In genomic region chr7:140983802-140984201, GRCh38 we compare ENCODE assay signal across 13 cellular contexts. TPM values are rescaled to one million over a fixed set of nuclear protein-coding genes. Genes with fewer than 3 reads are reported as not detected.
DNase-seq lines count a peak whose midpoint lies in the region; ATAC-seq, FAIRE-seq and TF ChIP-seq lines count a peak whose summit lies in the region.
"Had no signal": no experiment of that assay in that cellular context is flagged by ENCODE, and none has a peak within 500 bp of the region (broad histone marks: within the 10 kb centered on the region; RNA-seq: fewer than 3 reads in every experiment).

No MANE protein-coding gene starts in this region.

- no peaks in the 10 kb centered on the region for H3K27me3 ChIP-seq in iPS DF 6.9 (ENCODE audit: control insufficient read depth, insufficient read depth, low read length)

- FAIRE-seq in D721Med (lab: Jason Lieb, UNC) = no peak
- FAIRE-seq: endometrium had no signal

- DNase-seq in D721Med (ENCODE audit: insufficient read length, low spot score) = no peak
- peak; percentile 5 for DNase-seq in HT1080 (ENCODE audit: low read depth)
- peak; percentile 15 for DNase-seq in RPMI7951 (ENCODE audit: low read depth)
- DNase-seq in iPS DF 6.9 (ENCODE audit: low read depth, low spot score) = peak; percentile 18
- no peak for DNase-seq in NCI-H2107 (lab: John Stamatoyannopoulos, UW)
- DNase-seq: activated naive CD4-positive, alpha-beta T cell; DMS153; left colon; sigmoid colon had no signal

- TF ChIP-seq CTCF in D721Med (IDR thresholded peaks at IDR 0.05; ENCODE audit: insufficient read depth, missing control alignments) = peak; percentile 46

- H3K4me1 ChIP-seq in iPS DF 6.9 (ENCODE audit: control insufficient read depth, insufficient read depth, low read length) = no peaks in the 10 kb centered on the region
- H3K4me1 ChIP-seq: sigmoid colon had no signal

- H3K4me3 ChIP-seq in iPS DF 6.9 (ENCODE audit: low read length) = no peak overlapping the region
- H3K4me3 ChIP-seq: sigmoid colon had no signal

- H3K27ac ChIP-seq in iPS DF 6.9 (ENCODE audit: low read length) = no peak overlapping the region
- H3K27ac ChIP-seq: sigmoid colon had no signal

- WGBS in iPS DF 6.9 (ENCODE audit: insufficient coverage, insufficient read length) = no CpG with 5 or more reads among the region's 4 CpGs

- ATAC-seq in GM18867 (IDR thresholded peaks at IDR 0.05; ENCODE audit: unreplicated experiment) (no peak), HG03469 (IDR thresholded peaks at IDR 0.05; ENCODE audit: unreplicated experiment) (no peak), GM18520 (IDR thresholded peaks at IDR 0.05; ENCODE audit: unreplicated experiment) (no peak)
- ATAC-seq: left colon had no signal

- H3K36me3 ChIP-seq in iPS DF 6.9 (ENCODE audit: control insufficient read depth, insufficient read depth, low read length) = no peaks in the 10 kb centered on the region
- H3K36me3 ChIP-seq: sigmoid colon had no signal

- no peaks in the 10 kb centered on the region for H3K9me3 ChIP-seq in iPS DF 6.9 (ENCODE audit: control insufficient read depth, insufficient read depth, low read length)

RNA-seq across cellular contexts. Expression of gene MRPS33, which starts 30.9 kb away (rescaled TPM):
- 74.5 and 92.9 TPM in 2 replicates for total RNA-seq in HT1080 (2014; rRNA removed; shearing (Covaris generic))
- 44.9 and 61.6 TPM in 2 replicates for polyA plus RNA-seq in HT1080 (2015; cell fraction: cytosol; rRNA removed)
- polyA plus RNA-seq in HT1080 (2015; cell fraction: nucleus; rRNA removed) = 22.2 and 26.0 TPM in 2 replicates
- total RNA-seq in RPMI7951 (2014; rRNA removed; shearing (Covaris generic)) = 55.7 and 70.3 TPM in 2 replicates

RNA-seq across cellular contexts. Expression of gene BRAF, which starts 59.1 kb away (rescaled TPM):
- total RNA-seq in HT1080 (2014; rRNA removed; shearing (Covaris generic)) = 7.5 and 8.3 TPM in 2 replicates
- 10.3 and 13.1 TPM in 2 replicates for polyA plus RNA-seq in HT1080 (2015; cell fraction: cytosol; rRNA removed)
- 16.1 and 17.7 TPM in 2 replicates for polyA plus RNA-seq in HT1080 (2015; cell fraction: nucleus; rRNA removed)
- total RNA-seq in RPMI7951 (2014; rRNA removed; shearing (Covaris generic)) = 12.7 and 12.8 TPM in 2 replicates

Comparison
In these comparisons a context has a peak if more than half of its experiments do, and no peak if none do; other contexts are left out.
1. DNase-seq: peak in HT1080 (single experiment), RPMI7951 (single experiment) and iPS DF 6.9 (single experiment); none in D721Med (single experiment) and NCI-H2107 (single experiment).